In genomic region chr13:90104764-90105163, GRCh38 we compare ENCODE assay signal across 25 cellular contexts.
DNase-seq lines count a peak whose midpoint lies in the region; ATAC-seq and TF ChIP-seq lines count a peak whose summit lies in the region.
"Had no signal": no experiment of that assay in that cellular context is flagged by ENCODE, and none has a peak within 500 bp of the region (broad histone marks: within the 10 kb centered on the region; RNA-seq: fewer than 3 reads in every experiment).

No MANE protein-coding gene starts in this region.

- no peaks in the 10 kb centered on the region for H3K9me2 ChIP-seq in PC-3 (replicated peaks; ENCODE audit: low read length)

- no peak for TF ChIP-seq CTCF in PC-3 (conservative IDR thresholded peaks at IDR 0.05; ENCODE audit: low read depth, low read length)
- TF ChIP-seq CTCF in epithelial cell of esophagus (IDR thresholded peaks at IDR 0.05; ENCODE audit: insufficient read depth, low read depth, low read length, missing control alignments) = no peak
- no peak for TF ChIP-seq CTCF in smooth muscle cell (IDR thresholded peaks at IDR 0.05; ENCODE audit: borderline replicate concordance, insufficient read depth, poor library complexity, severe bottlenecking)

- DNase-seq in PC-3 (no peak), epithelial cell of esophagus (ENCODE audit: low read depth) (peak; percentile 42), smooth muscle cell (lab: John Stamatoyannopoulos, UW; ENCODE audit: unreplicated experiment) (no peak), NCI-H146 (lab: John Stamatoyannopoulos, UW) (no peak), NOMO-1 (lab: John Stamatoyannopoulos, UW; ENCODE audit: unreplicated experiment in 2 of 2) (no peak), anterior cingulate cortex (lab: John Stamatoyannopoulos, UW) (no peak)
- DNase-seq: CD8-positive, alpha-beta T cell; DMS 273 treated with DMSO at 0.1 percent for 48 hours; DMS79; GDM1; HFFc6; Karpas-422; NCI-H1092; NCI-H1417 treated with DMSO at 0.1 percent for 48 hours; NCI-H187; NCI-H2107; NCI-H526; NCI-H82; NK-92 treated with Interleukin-12 subunit alpha and Interleukin-12 subunit beta, amount 100 ng/mL, for 24 hours had no signal

- intact Hi-C loops in PC-3 (cut with micrococcal nuclease) = no loop called here

- peak overlapping the region; percentile 61; the same call in 1 of the 2 replicates for H2AFZ ChIP-seq in PC-3 (ENCODE audit: low read length)
- H2AFZ ChIP-seq in smooth muscle cell (ENCODE audit: low read depth) = no peak overlapping the region

- H3K4me1 ChIP-seq in BLaER1 treated with 17β-estradiol and CSF1 and Interleukin-3, amounts not matched to agents 10 nM and 100 nM = peaks cover 4 to 31% (median 14%) of the 10 kb centered on the region in 10 experiments; a peak in 18 of 20 replicates
- H3K4me1 ChIP-seq in PC-3 (ENCODE audit: insufficient read depth, low read length) (peaks cover 24% of the 10 kb centered on the region), smooth muscle cell (ENCODE audit: low read depth) (no peaks in the 10 kb centered on the region)

- H3K79me2 ChIP-seq in PC-3 (ENCODE audit: low read length) (no peaks in the 10 kb centered on the region), smooth muscle cell (ENCODE audit: low read depth) (no peaks in the 10 kb centered on the region)

- H3F3A ChIP-seq in PC-3 (ENCODE audit: low read length, unreplicated experiment) = no peaks in the 10 kb centered on the region
- peaks cover 4% of the 10 kb centered on the region for H3F3A ChIP-seq in smooth muscle cell (ENCODE audit: low read depth)

- BruUV-seq in PC-3 (replicated peaks; lab: Mats Ljungman, UMichigan) = no TSS peak

- H3K4me3 ChIP-seq in BLaER1 treated with 17β-estradiol and CSF1 and Interleukin-3, amounts not matched to agents 10 nM and 100 nM = no peak overlapping the region
- no peak overlapping the region for H3K4me3 ChIP-seq in PC-3 (ENCODE audit: low read length)
- H3K4me3 ChIP-seq in epithelial cell of esophagus (ENCODE audit: low read length) = no peak overlapping the region
- no peak overlapping the region for H3K4me3 ChIP-seq in smooth muscle cell
- H3K4me3 ChIP-seq: GM12878, HAP-1 had no signal

- ATAC-seq in PC-3 = no peak; the same call in 1 of the 2 replicates
- ATAC-seq: CD8-positive, alpha-beta T cell; Panc1 had no signal

- H4K20me1 ChIP-seq in BLaER1 treated with 17β-estradiol and CSF1 and Interleukin-3, amounts not matched to agents 10 nM and 100 nM = no peaks in the 10 kb centered on the region
- H4K20me1 ChIP-seq in PC-3 (ENCODE audit: low read length) (no peaks in the 10 kb centered on the region), smooth muscle cell (ENCODE audit: low read depth) (no peaks in the 10 kb centered on the region)

- H3K4me2 ChIP-seq in BLaER1 treated with 17β-estradiol and CSF1 and Interleukin-3, amounts not matched to agents 10 nM and 100 nM = peak overlapping the region in 6 of 11 experiments; percentile 39 to 77 (median 62); a peak in 9 of 22 replicates
- H3K4me2 ChIP-seq in PC-3 (ENCODE audit: low read length) = peak overlapping the region; percentile 66
- no peak overlapping the region for H3K4me2 ChIP-seq in smooth muscle cell

- no peaks in the 10 kb centered on the region for H3K36me3 ChIP-seq in BLaER1 treated with 17β-estradiol and CSF1 and Interleukin-3, amounts not matched to agents 10 nM and 100 nM
- H3K36me3 ChIP-seq in PC-3 (ENCODE audit: low read depth, low read length) (no peaks in the 10 kb centered on the region), smooth muscle cell (ENCODE audit: low read depth) (no peaks in the 10 kb centered on the region)
- H3K36me3 ChIP-seq: HAP-1 had no signal

- CTCF ChIA-PET in PC-3 (lab: Charles Lee) = no interaction called here

- no peaks in the 10 kb centered on the region for H3K27me3 ChIP-seq in BLaER1 treated with 17β-estradiol and CSF1 and Interleukin-3, amounts not matched to agents 10 nM and 100 nM
- H3K27me3 ChIP-seq in PC-3 (ENCODE audit: low read length) = no peaks in the 10 kb centered on the region
- no peaks in the 10 kb centered on the region for H3K27me3 ChIP-seq in smooth muscle cell (ENCODE audit: low read depth)

- H3K9ac ChIP-seq in BLaER1 treated with 17β-estradiol and CSF1 and Interleukin-3, amounts not matched to agents 10 nM and 100 nM = no peak overlapping the region
- H3K9ac ChIP-seq in PC-3 (ENCODE audit: low read length) (peak overlapping the region; percentile 31; the same call in 1 of the 2 replicates), smooth muscle cell (ENCODE audit: low read depth) (no peak overlapping the region)

- POLR2A ChIA-PET in PC-3 (lab: Charles Lee; ENCODE audit: unreplicated experiment) = no interaction called here

- H3K27ac ChIP-seq in BLaER1 treated with 17β-estradiol and CSF1 and Interleukin-3, amounts not matched to agents 10 nM and 100 nM = peak overlapping the region in 2 of 11 experiments; percentile 21 to 34; a peak in 1 of 22 replicates
- H3K27ac ChIP-seq in PC-3 (ENCODE audit: low read length) = peak overlapping the region; percentile 92
- peak overlapping the region; percentile 45 for H3K27ac ChIP-seq in smooth muscle cell (ENCODE audit: low read depth)
- H3K27ac ChIP-seq: C4-2B, HL-60 had no signal

- 90% methylated on average over 2 of the region's 2 CpGs for WGBS in smooth muscle cell (ENCODE audit: low lambda C conversion rate)

- peaks cover 0 to 22% (median 3%) of the 10 kb centered on the region in 11 experiments; a peak in 9 of 22 replicates for H3K9me3 ChIP-seq in BLaER1 treated with 17β-estradiol and CSF1 and Interleukin-3, amounts not matched to agents 10 nM and 100 nM (replicated peaks in 1 of 11)
- no peaks in the 10 kb centered on the region for H3K9me3 ChIP-seq in PC-3 (ENCODE audit: low read length)
- H3K9me3 ChIP-seq in smooth muscle cell (replicated peaks; ENCODE audit: low read depth) = no peaks in the 10 kb centered on the region
- H3K9me3 ChIP-seq: HAP-1 had no signal
